Comparison of ENCODE assay signal across 16 cellular contexts in genomic region chr2:11481789-11482472, GRCh38. TPM values are rescaled to one million over a fixed set of nuclear protein-coding genes. Genes with fewer than 3 reads are reported as not detected.
DNase-seq lines count a peak whose midpoint lies in the region; ATAC-seq and TF ChIP-seq lines count a peak whose summit lies in the region.
"Had no signal": no experiment of that assay in that cellular context is flagged by ENCODE, and none has a peak within 500 bp of the region (broad histone marks: within the 10 kb centered on the region; RNA-seq: fewer than 3 reads in every experiment).

No MANE protein-coding gene starts in this region.

- peaks cover 15% of the 10 kb centered on the region for H3K27me3 ChIP-seq in NT2/D1 (ENCODE audit: insufficient read depth, insufficient read length)
- H3K27me3 ChIP-seq in endodermal cell (ENCODE audit: control insufficient read depth, insufficient read depth, low read length, poor library complexity, severe bottlenecking) = no peaks in the 10 kb centered on the region
- H3K27me3 ChIP-seq in mesendoderm (ENCODE audit: insufficient read depth, low read length, poor library complexity) = no peaks in the 10 kb centered on the region

- H3K27ac Mint-ChIP-seq in endodermal cell = no peak overlapping the region
- H3K27ac Mint-ChIP-seq in stimulated activated naive B cell treated with anti-CD40 and anti-IgM and Interleukin-4, amounts not matched to agents 10 μg/mL and 1 μg/mL and 100 μg/mL, for 72 hours = no peak overlapping the region
- H3K27ac Mint-ChIP-seq: activated naive CD4-positive, alpha-beta T cell treated with anti-CD3 and anti-CD28 coated beads for 36 hours; HFFc6 had no signal

- H3K4me1 Mint-ChIP-seq in endodermal cell = peaks cover 31% of the 10 kb centered on the region
- peaks cover 10 to 20% of the 10 kb centered on the region in 2 donors for H3K4me1 Mint-ChIP-seq in stimulated activated naive B cell treated with anti-CD40 and anti-IgM and Interleukin-4, amounts not matched to agents 10 μg/mL and 1 μg/mL and 100 μg/mL, for 72 hours

- H3K79me1 ChIP-seq in mesendoderm (ENCODE audit: low read length) = peaks cover 3% of the 10 kb centered on the region

- H3K9me3 Mint-ChIP-seq in endodermal cell = no peaks in the 10 kb centered on the region
- no peaks in the 10 kb centered on the region for H3K9me3 Mint-ChIP-seq in stimulated activated naive B cell treated with anti-CD40 and anti-IgM and Interleukin-4, amounts not matched to agents 10 μg/mL and 1 μg/mL and 100 μg/mL, for 72 hours
- H3K9me3 Mint-ChIP-seq: activated naive CD4-positive, alpha-beta T cell treated with anti-CD3 and anti-CD28 coated beads for 36 hours; CD8-positive, alpha-beta memory T cell; HFFc6 had no signal

- H3K36me3 Mint-ChIP-seq in endodermal cell (ENCODE audit: low read depth) = peaks cover 9% of the 10 kb centered on the region
- H3K36me3 Mint-ChIP-seq in stimulated activated naive B cell treated with anti-CD40 and anti-IgM and Interleukin-4, amounts not matched to agents 10 μg/mL and 1 μg/mL and 100 μg/mL, for 72 hours = no peaks in the 10 kb centered on the region

- no peak overlapping the region for H2AK5ac ChIP-seq in mesendoderm (ENCODE audit: low read length)

- ATAC-seq in stimulated activated naive B cell treated with anti-CD40 and anti-IgM and Interleukin-4, amounts not matched to agents 10 μg/mL and 1 μg/mL and 100 μg/mL, for 72 hours (replicated peaks) = no peak

- H3K9ac ChIP-seq in NT2/D1 (ENCODE audit: insufficient read length, low read depth) (peak overlapping the region; percentile 39), endodermal cell (ENCODE audit: extremely low read depth, low read length, poor library complexity, severe bottlenecking) (peak overlapping the region; percentile 34), mesendoderm (ENCODE audit: low read length) (peak overlapping the region; percentile 74)

- H3K23ac ChIP-seq in mesendoderm (ENCODE audit: low read length) = peak overlapping the region; percentile 94

- H3K4me3 ChIP-seq in NT2/D1 (ENCODE audit: insufficient read length, low read depth) = peak overlapping the region; percentile 93
- H3K4me3 ChIP-seq in endodermal cell (ENCODE audit: low read length) = peak overlapping the region; percentile 72
- peak overlapping the region; percentile 55 for H3K4me3 ChIP-seq in mesendoderm (ENCODE audit: low read length)

- H2BK15ac ChIP-seq in mesendoderm (replicated peaks; ENCODE audit: low read depth) = no peak overlapping the region

- no peak overlapping the region for H2BK120ac ChIP-seq in mesendoderm (ENCODE audit: low read depth, low read length)

- H3K18ac ChIP-seq in mesendoderm (ENCODE audit: low read length) = peak overlapping the region; percentile 12

- DNase-seq in NT2/D1 (ENCODE audit: low read depth, low spot score) = no peak
- DNase-seq in endodermal cell = peak; percentile 76
- DNase-seq in mesendoderm = peak; percentile 35
- DNase-seq in stimulated activated naive B cell treated with anti-CD40 and anti-IgM and Interleukin-4, amounts not matched to agents 10 μg/mL and 1 μg/mL and 100 μg/mL, for 72 hours = no peak
- DNase-seq in NCI-H2196 treated with DMSO at 0.1 percent for 48 hours (lab: John Stamatoyannopoulos, UW; ENCODE audit: unreplicated experiment) = no peak
- no peak for DNase-seq in NCI-H345 (lab: John Stamatoyannopoulos, UW)
- DNase-seq in A172 (ENCODE audit: low spot score) = no peak
- DNase-seq: activated naive CD4-positive, alpha-beta T cell treated with anti-CD3 and anti-CD28 coated beads for 36 hours; CD8-positive, alpha-beta memory T cell; GF-D8; HFFc6; IMR-90; NCI-H1436 treated with DMSO at 0.1 percent for 48 hours; SHP77; stimulated activated CD4-positive, alpha-beta T cell treated with anti-CD3 and anti-CD28 coated beads, Interleukin-4, amount 100 ng/mL, for 24 hours had no signal

- no peaks in the 10 kb centered on the region for H3K9me3 ChIP-seq in NT2/D1 (ENCODE audit: insufficient read depth, low read length)
- no peaks in the 10 kb centered on the region for H3K9me3 ChIP-seq in endodermal cell (ENCODE audit: control insufficient read depth, low read length)
- H3K9me3 ChIP-seq: left lung had no signal

- H3K4me3 Mint-ChIP-seq in endodermal cell = peak overlapping the region; percentile 98
- peak overlapping the region; percentile 27 to 35 for H3K4me3 Mint-ChIP-seq in stimulated activated naive B cell treated with anti-CD40 and anti-IgM and Interleukin-4, amounts not matched to agents 10 μg/mL and 1 μg/mL and 100 μg/mL, for 72 hours
- H3K4me3 Mint-ChIP-seq: activated naive CD4-positive, alpha-beta T cell treated with anti-CD3 and anti-CD28 coated beads for 36 hours; HFFc6 had no signal

- H2BK5ac ChIP-seq in mesendoderm (ENCODE audit: low read length) = no peak overlapping the region

- H4K5ac ChIP-seq in mesendoderm (ENCODE audit: low read length) = no peak overlapping the region

- no peak for TF ChIP-seq CTCF in endodermal cell (conservative IDR thresholded peaks at IDR 0.05)

- H3K27ac ChIP-seq in endodermal cell (ENCODE audit: low read depth, low read length) (peak overlapping the region; percentile 25), mesendoderm (ENCODE audit: low read depth, low read length) (no peak overlapping the region)
- H3K27ac ChIP-seq: left lung had no signal

- peak overlapping the region; percentile 95 for H3K4me2 ChIP-seq in mesendoderm (ENCODE audit: low read length)

- peaks cover 7% of the 10 kb centered on the region for H3K27me3 Mint-ChIP-seq in endodermal cell (ENCODE audit: insufficient read depth)
- H3K27me3 Mint-ChIP-seq in stimulated activated naive B cell treated with anti-CD40 and anti-IgM and Interleukin-4, amounts not matched to agents 10 μg/mL and 1 μg/mL and 100 μg/mL, for 72 hours = peaks cover 56 to 77% of the 10 kb centered on the region in 2 donors

- peak overlapping the region; percentile 38 for H3K4ac ChIP-seq in mesendoderm (ENCODE audit: low read depth, low read length)

- H3K79me2 ChIP-seq in mesendoderm (ENCODE audit: control insufficient read depth, insufficient read depth, low read length) = no peaks in the 10 kb centered on the region

- 17 to 42% methylated on average over 19 to 61 of the region's 61 CpGs for WGBS in endodermal cell (ENCODE audit: insufficient coverage in 1 of 2, insufficient read length in 1 of 2), 2 experiments
- WGBS in mesendoderm (ENCODE audit: extremely low coverage, insufficient coverage, low lambda C conversion rate) = no CpG with 5 or more reads among the region's 61 CpGs

- no peak overlapping the region for H4K8ac ChIP-seq in mesendoderm (ENCODE audit: low read depth, low read length)

- H3K36me3 ChIP-seq in NT2/D1 (ENCODE audit: insufficient read depth, insufficient read length, low read length) (no peaks in the 10 kb centered on the region), endodermal cell (ENCODE audit: control insufficient read depth, insufficient read depth, low read length) (peaks cover 16% of the 10 kb centered on the region), mesendoderm (ENCODE audit: control insufficient read depth, insufficient read depth, low read length) (no peaks in the 10 kb centered on the region)
- H3K36me3 ChIP-seq: left lung had no signal

- peak overlapping the region; percentile 92 for H3K56ac ChIP-seq in mesendoderm (ENCODE audit: low read length)

- no peaks in the 10 kb centered on the region for H3K4me1 ChIP-seq in NT2/D1 (ENCODE audit: insufficient read depth, insufficient read length)
- peaks cover 5% of the 10 kb centered on the region for H3K4me1 ChIP-seq in endodermal cell (ENCODE audit: control insufficient read depth, insufficient read depth, low read length)
- no peaks in the 10 kb centered on the region for H3K4me1 ChIP-seq in mesendoderm (ENCODE audit: control insufficient read depth, low read depth, low read length)

RNA-seq across cellular contexts. Expression of gene E2F6, which starts 16.0 kb away (rescaled TPM):
- 10 to 100 TPM; 24.9 to 30.3 TPM for total RNA-seq in endodermal cell
- polyA plus RNA-seq in endodermal cell (2013, experiment 1 of 2) = 32.9 TPM
- polyA plus RNA-seq in endodermal cell (2013, experiment 2 of 2) = 32.6 TPM
- 11.2 TPM for polyA plus RNA-seq in mesendoderm (2013, experiment 1 of 2)
- polyA plus RNA-seq in mesendoderm (2013, experiment 2 of 2) = 11.6 TPM
- 31.2 and 38.8 TPM in 2 replicates for total RNA-seq in A172 (2014; rRNA removed; shearing (Covaris generic))

RNA-seq across cellular contexts. Expression of gene GREB1, which starts 51.9 kb away (rescaled TPM):
- 100 to 1,000 TPM in 1 of 2 donors, 10 to 100 TPM in 1; 86.4 to 106 TPM for total RNA-seq in endodermal cell
- 37.0 TPM for polyA plus RNA-seq in endodermal cell (2013, experiment 1 of 2)
- 37.3 TPM for polyA plus RNA-seq in endodermal cell (2013, experiment 2 of 2)
- 9.8 TPM for polyA plus RNA-seq in mesendoderm (2013, experiment 1 of 2)
- polyA plus RNA-seq in mesendoderm (2013, experiment 2 of 2) = 10.4 TPM
- 2.8 and 3.4 TPM in 2 replicates for total RNA-seq in A172 (2014; rRNA removed; shearing (Covaris generic))
- total RNA-seq: IMR-90 had no signal

Comparison
In these comparisons a context has a peak if more than half of its experiments do, and no peak if none do; other contexts are left out.
1. DNase-seq: peak in endodermal cell (single experiment) and mesendoderm (single experiment); none in NT2/D1 (single experiment), stimulated activated naive B cell treated with anti-CD40 and anti-IgM and Interleukin-4, amounts not matched to agents 10 μg/mL and 1 μg/mL and 100 μg/mL, for 72 hours (single experiment), NCI-H2196 treated with DMSO at 0.1 percent for 48 hours (single experiment), NCI-H345 (single experiment) and A172 (single experiment).
2. RNA of gene GREB1, which starts 51.9 kb away (total RNA-seq): 86.4 to 106 TPM in endodermal cell; 2.8 to 3.4 TPM in A172; every median in the first group is over 10 times any median in the second.
3. Peak in every context shown above with its lines, with median percentiles within 50 percentile points of each other: H3K4me3 ChIP-seq and H3K9ac ChIP-seq.